1 cellular context compared by ENCODE assay signal in the genomic region with DNA sequence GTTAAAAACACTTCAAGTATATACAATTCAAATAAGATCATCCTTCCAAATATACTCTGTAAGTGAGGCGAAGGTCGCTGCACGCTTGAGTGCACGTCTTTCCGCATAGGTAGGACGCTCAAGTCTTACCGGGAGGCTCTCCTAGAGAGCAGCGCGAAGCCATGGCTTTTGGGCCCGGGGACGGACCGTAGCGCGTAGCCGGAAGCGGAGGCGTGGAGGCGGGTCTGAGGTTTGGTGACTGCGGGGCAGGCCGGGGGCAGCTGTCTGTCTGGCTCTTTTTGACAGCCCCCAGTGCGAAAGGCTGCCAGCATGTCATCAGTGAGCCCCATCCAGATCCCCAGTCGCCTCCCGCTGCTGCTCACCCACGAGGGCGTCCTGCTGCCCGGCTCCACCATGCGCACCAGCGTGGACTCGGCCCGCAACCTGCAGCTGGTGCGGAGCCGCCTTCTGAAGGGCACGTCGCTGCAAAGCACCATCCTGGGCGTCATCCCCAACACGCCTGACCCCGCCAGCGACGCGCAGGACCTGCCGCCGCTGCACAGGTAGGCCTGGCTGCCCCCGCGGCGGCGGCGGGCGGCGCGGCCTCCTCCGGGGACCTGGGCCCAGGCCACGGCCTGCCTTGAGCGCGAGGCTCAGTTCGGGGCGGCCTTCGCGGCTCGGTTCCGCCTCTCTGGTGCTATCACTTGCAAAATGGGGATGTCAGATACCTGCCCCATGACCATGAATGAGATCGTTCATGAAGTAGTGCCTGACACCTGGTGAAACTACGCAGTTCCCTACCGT.
A peak's percentile ranks its signal among the peaks of the same experiment; 100 is the strongest.
TF ChIP-seq lines count a peak whose summit lies in the region.

A gene with protein sequence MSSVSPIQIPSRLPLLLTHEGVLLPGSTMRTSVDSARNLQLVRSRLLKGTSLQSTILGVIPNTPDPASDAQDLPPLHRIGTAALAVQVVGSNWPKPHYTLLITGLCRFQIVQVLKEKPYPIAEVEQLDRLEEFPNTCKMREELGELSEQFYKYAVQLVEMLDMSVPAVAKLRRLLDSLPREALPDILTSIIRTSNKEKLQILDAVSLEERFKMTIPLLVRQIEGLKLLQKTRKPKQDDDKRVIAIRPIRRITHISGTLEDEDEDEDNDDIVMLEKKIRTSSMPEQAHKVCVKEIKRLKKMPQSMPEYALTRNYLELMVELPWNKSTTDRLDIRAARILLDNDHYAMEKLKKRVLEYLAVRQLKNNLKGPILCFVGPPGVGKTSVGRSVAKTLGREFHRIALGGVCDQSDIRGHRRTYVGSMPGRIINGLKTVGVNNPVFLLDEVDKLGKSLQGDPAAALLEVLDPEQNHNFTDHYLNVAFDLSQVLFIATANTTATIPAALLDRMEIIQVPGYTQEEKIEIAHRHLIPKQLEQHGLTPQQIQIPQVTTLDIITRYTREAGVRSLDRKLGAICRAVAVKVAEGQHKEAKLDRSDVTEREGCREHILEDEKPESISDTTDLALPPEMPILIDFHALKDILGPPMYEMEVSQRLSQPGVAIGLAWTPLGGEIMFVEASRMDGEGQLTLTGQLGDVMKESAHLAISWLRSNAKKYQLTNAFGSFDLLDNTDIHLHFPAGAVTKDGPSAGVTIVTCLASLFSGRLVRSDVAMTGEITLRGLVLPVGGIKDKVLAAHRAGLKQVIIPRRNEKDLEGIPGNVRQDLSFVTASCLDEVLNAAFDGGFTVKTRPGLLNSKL (plus strand): TSS at position 221 of the 783 bp plus-strand sequence. CDS start 89 bp downstream, at position 310.

TF ChIP-seq in HepG2, 621 proteins besides CTCF, POLR2A, EP300 and RAD21 (continued from another document and continues in another):
- TF ChIP-seq, protein P1, sequence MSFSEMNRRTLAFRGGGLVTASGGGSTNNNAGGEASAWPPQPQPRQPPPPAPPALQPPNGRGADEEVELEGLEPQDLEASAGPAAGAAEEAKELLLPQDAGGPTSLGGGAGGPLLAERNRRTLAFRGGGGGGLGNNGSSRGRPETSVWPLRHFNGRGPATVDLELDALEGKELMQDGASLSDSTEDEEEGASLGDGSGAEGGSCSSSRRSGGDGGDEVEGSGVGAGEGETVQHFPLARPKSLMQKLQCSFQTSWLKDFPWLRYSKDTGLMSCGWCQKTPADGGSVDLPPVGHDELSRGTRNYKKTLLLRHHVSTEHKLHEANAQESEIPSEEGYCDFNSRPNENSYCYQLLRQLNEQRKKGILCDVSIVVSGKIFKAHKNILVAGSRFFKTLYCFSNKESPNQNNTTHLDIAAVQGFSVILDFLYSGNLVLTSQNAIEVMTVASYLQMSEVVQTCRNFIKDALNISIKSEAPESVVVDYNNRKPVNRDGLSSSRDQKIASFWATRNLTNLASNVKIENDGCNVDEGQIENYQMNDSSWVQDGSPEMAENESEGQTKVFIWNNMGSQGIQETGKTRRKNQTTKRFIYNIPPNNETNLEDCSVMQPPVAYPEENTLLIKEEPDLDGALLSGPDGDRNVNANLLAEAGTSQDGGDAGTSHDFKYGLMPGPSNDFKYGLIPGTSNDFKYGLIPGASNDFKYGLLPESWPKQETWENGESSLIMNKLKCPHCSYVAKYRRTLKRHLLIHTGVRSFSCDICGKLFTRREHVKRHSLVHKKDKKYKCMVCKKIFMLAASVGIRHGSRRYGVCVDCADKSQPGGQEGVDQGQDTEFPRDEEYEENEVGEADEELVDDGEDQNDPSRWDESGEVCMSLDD (CRISPR knock-in tag; IDR thresholded peaks at IDR 0.05; ENCODE audit: borderline replicate concordance) = no peak; the same call in 1 of the 2 replicates
- TF ChIP-seq PTBP1 (IDR thresholded peaks at IDR 0.05; ENCODE audit: low read depth, low read length, poor library complexity, severe bottlenecking) = peak; percentile 35
- no peak for TF ChIP-seq ZNF841 (CRISPR knock-in tag; IDR thresholded peaks at IDR 0.05; ENCODE audit: borderline replicate concordance)
- TF ChIP-seq KLF9 (CRISPR knock-in tag; IDR thresholded peaks at IDR 0.05; ENCODE audit: low read depth) = peak; percentile 76; the same call in 1 of the 2 replicates
- TF ChIP-seq ZNF3 (CRISPR knock-in tag; IDR thresholded peaks at IDR 0.05) = peak; percentile 17; the same call in 1 of the 2 replicates
- peak; percentile 82; the same call in 1 of the 2 replicates for TF ChIP-seq ARHGAP35 (CRISPR knock-in tag; IDR thresholded peaks at IDR 0.05; ENCODE audit: borderline replicate concordance)
- TF ChIP-seq RCOR2 (CRISPR knock-in tag; IDR thresholded peaks at IDR 0.05) = no peak; the same call in 1 of the 2 replicates
- no peak; the same call in 1 of the 2 replicates for TF ChIP-seq NFATC3 (CRISPR knock-in tag; IDR thresholded peaks at IDR 0.05)
- TF ChIP-seq NKX3-1 (CRISPR knock-in tag; IDR thresholded peaks at IDR 0.05) = peak; percentile 91
- no peak for TF ChIP-seq MATR3 (CRISPR knock-in tag; IDR thresholded peaks at IDR 0.05)
- no peak for TF ChIP-seq SYNCRIP (IDR thresholded peaks at IDR 0.05; ENCODE audit: insufficient read depth, low read depth, low read length)
- no peak for TF ChIP-seq ATM (IDR thresholded peaks at IDR 0.05; ENCODE audit: borderline replicate concordance)
- no peak for TF ChIP-seq SMARCC2 (IDR thresholded peaks at IDR 0.05)
- TF ChIP-seq, protein P2, sequence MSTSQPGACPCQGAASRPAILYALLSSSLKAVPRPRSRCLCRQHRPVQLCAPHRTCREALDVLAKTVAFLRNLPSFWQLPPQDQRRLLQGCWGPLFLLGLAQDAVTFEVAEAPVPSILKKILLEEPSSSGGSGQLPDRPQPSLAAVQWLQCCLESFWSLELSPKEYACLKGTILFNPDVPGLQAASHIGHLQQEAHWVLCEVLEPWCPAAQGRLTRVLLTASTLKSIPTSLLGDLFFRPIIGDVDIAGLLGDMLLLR (CRISPR knock-in tag; IDR thresholded peaks at IDR 0.05) = peak; percentile 97
- peak; percentile 99 for TF ChIP-seq SAP130 (CRISPR knock-in tag; IDR thresholded peaks at IDR 0.05; ENCODE audit: low read depth)
- peak; percentile 68; the same call in 1 of the 2 replicates for TF ChIP-seq JUND (CRISPR knock-in tag; IDR thresholded peaks at IDR 0.05)
- TF ChIP-seq SPEN (CRISPR knock-in tag; IDR thresholded peaks at IDR 0.05; ENCODE audit: low read depth) = peak; percentile 99
- peak; percentile 30; the same call in 1 of the 2 replicates for TF ChIP-seq ZNF343 (CRISPR knock-in tag; IDR thresholded peaks at IDR 0.05)
- TF ChIP-seq, protein P3, sequence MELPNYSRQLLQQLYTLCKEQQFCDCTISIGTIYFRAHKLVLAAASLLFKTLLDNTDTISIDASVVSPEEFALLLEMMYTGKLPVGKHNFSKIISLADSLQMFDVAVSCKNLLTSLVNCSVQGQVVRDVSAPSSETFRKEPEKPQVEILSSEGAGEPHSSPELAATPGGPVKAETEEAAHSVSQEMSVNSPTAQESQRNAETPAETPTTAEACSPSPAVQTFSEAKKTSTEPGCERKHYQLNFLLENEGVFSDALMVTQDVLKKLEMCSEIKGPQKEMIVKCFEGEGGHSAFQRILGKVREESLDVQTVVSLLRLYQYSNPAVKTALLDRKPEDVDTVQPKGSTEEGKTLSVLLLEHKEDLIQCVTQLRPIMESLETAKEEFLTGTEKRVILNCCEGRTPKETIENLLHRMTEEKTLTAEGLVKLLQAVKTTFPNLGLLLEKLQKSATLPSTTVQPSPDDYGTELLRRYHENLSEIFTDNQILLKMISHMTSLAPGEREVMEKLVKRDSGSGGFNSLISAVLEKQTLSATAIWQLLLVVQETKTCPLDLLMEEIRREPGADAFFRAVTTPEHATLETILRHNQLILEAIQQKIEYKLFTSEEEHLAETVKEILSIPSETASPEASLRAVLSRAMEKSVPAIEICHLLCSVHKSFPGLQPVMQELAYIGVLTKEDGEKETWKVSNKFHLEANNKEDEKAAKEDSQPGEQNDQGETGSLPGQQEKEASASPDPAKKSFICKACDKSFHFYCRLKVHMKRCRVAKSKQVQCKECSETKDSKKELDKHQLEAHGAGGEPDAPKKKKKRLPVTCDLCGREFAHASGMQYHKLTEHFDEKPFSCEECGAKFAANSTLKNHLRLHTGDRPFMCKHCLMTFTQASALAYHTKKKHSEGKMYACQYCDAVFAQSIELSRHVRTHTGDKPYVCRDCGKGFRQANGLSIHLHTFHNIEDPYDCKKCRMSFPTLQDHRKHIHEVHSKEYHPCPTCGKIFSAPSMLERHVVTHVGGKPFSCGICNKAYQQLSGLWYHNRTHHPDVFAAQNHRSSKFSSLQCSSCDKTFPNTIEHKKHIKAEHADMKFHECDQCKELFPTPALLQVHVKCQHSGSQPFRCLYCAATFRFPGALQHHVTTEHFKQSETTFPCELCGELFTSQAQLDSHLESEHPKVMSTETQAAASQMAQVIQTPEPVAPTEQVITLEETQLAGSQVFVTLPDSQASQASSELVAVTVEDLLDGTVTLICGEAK (IDR thresholded peaks at IDR 0.05) = no peak
- TF ChIP-seq, protein P3 (CRISPR knock-in tag; IDR thresholded peaks at IDR 0.05) = peak; percentile 92
- TF ChIP-seq ZNF552 (CRISPR knock-in tag; IDR thresholded peaks at IDR 0.05; ENCODE audit: borderline replicate concordance) = 0 out of 2 replicates have a peak, but pooled peaks have one; percentile 81
- no peak for TF ChIP-seq ZNF496 (CRISPR knock-in tag; IDR thresholded peaks at IDR 0.05; ENCODE audit: insufficient replicate concordance)
- no peak; the same call in 1 of the 2 replicates for TF ChIP-seq ZNF460 (CRISPR knock-in tag; IDR thresholded peaks at IDR 0.05; ENCODE audit: borderline replicate concordance)
- peak; percentile 96 for TF ChIP-seq ARNT2 (CRISPR knock-in tag; IDR thresholded peaks at IDR 0.05; ENCODE audit: low read depth)
- TF ChIP-seq ZSCAN20 (CRISPR knock-in tag; IDR thresholded peaks at IDR 0.05; ENCODE audit: borderline replicate concordance) = peak; percentile 79; the same call in 1 of the 2 replicates
- TF ChIP-seq PRMT3 (CRISPR knock-in tag; IDR thresholded peaks at IDR 0.05; ENCODE audit: borderline replicate concordance, low read depth) = 0 out of 2 replicates have a peak, but pooled peaks have one; percentile 10
- TF ChIP-seq TCF12 (IDR thresholded peaks at IDR 0.05) = no peak
- no peak for TF ChIP-seq TCF12 (CRISPR knock-in tag; IDR thresholded peaks at IDR 0.05)
- peak; percentile 47; the same call in 1 of the 2 replicates for TF ChIP-seq AKAP8 (CRISPR knock-in tag; IDR thresholded peaks at IDR 0.05)
- no peak for TF ChIP-seq ZNF660 (CRISPR knock-in tag; IDR thresholded peaks at IDR 0.05; ENCODE audit: borderline replicate concordance, low read depth)
- peak; percentile 99 for TF ChIP-seq ZNF138 (CRISPR knock-in tag; IDR thresholded peaks at IDR 0.05; ENCODE audit: low read depth)
- TF ChIP-seq SALL2 (CRISPR knock-in tag; IDR thresholded peaks at IDR 0.05) = peak; percentile 94; the same call in 1 of the 2 replicates
- 0 out of 2 replicates have a peak, but pooled peaks have one; percentile 85 for TF ChIP-seq ZNF253 (CRISPR knock-in tag; IDR thresholded peaks at IDR 0.05; ENCODE audit: borderline replicate concordance)
- peak; percentile 87 for TF ChIP-seq ZNF317 (CRISPR knock-in tag; IDR thresholded peaks at IDR 0.05)
- TF ChIP-seq, protein P4, sequence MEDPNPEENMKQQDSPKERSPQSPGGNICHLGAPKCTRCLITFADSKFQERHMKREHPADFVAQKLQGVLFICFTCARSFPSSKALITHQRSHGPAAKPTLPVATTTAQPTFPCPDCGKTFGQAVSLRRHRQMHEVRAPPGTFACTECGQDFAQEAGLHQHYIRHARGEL (CRISPR knock-in tag; IDR thresholded peaks at IDR 0.05) = peak; percentile 78; the same call in 1 of the 2 replicates
- TF ChIP-seq SMC3 (IDR thresholded peaks at IDR 0.05; ENCODE audit: low read length) = no peak
- no peak for TF ChIP-seq MAFF (IDR thresholded peaks at IDR 0.05; ENCODE audit: low read depth, low read length)
- TF ChIP-seq, protein P5, sequence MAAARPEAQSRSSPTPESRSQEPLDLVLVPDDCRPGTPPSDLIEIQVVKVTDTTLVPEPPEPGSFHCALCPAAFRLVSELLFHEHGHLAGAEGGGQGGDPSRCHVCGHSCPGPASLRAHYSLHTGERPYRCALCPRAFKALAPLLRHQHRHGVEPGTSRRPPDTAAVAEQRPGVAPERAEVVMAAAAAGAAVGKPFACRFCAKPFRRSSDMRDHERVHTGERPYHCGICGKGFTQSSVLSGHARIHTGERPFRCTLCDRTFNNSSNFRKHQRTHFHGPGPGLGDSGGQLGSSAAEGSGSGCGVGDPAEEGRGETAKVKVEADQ (CRISPR knock-in tag; IDR thresholded peaks at IDR 0.05; ENCODE audit: borderline replicate concordance) = no peak; the same call in 1 of the 2 replicates
- TF ChIP-seq ZNF761 (CRISPR knock-in tag; conservative IDR thresholded peaks at IDR 0.05) = peak; percentile 79; the same call in 1 of the 2 replicates
- TF ChIP-seq, protein P6, sequence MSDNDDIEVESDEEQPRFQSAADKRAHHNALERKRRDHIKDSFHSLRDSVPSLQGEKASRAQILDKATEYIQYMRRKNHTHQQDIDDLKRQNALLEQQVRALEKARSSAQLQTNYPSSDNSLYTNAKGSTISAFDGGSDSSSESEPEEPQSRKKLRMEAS (IDR thresholded peaks at IDR 0.05) = peak; percentile 82
- TF ChIP-seq MTA3 (CRISPR knock-in tag; IDR thresholded peaks at IDR 0.05) = no peak
